Comparison of ENCODE assay signal across 9 cellular contexts in genomic region chr11:27201454-27202302, GRCh38.
DNase-seq lines count a peak whose midpoint lies in the region; ATAC-seq and TF ChIP-seq lines count a peak whose summit lies in the region.
"Had no signal": no experiment of that assay in that cellular context is flagged by ENCODE, and none has a peak within 500 bp of the region (broad histone marks: within the 10 kb centered on the region; RNA-seq: fewer than 3 reads in every experiment).

No MANE protein-coding gene starts in this region.

- H3K27ac Mint-ChIP-seq in T-helper 17 cell, result no peak overlapping the region
- H3K27ac Mint-ChIP-seq: dendritic cell treated with granulocyte-macrophage colony-stimulating factor and Interleukin-4, amounts not matched to agents 40 ng/mL and 50 ng/mL, for 4 days had no signal

- H3K27me3 Mint-ChIP-seq in T-helper 17 cell, result peaks cover 21% of the 10 kb centered on the region

- intact Hi-C loops in colonic mucosa (cut with DNase I), result loop anchor here (5.0 kb wide), 1 partner anchor 91 kb away; no protein-coding TSS in a partner anchor

- peak overlapping the region in 1 of 2 donors; percentile 59 for H3K9ac ChIP-seq in colonic mucosa (ENCODE audit: low read depth in 2 of 2, low read length in 2 of 2)

- H3K27ac ChIP-seq in colonic mucosa, result peak overlapping the region; percentile 90
- peak overlapping the region; percentile 68 for H3K27ac ChIP-seq in muscle layer of duodenum (ENCODE audit: low read length)

- no peak overlapping the region for H3K4me3 Mint-ChIP-seq in T-helper 17 cell
- H3K4me3 Mint-ChIP-seq: dendritic cell treated with granulocyte-macrophage colony-stimulating factor and Interleukin-4, amounts not matched to agents 40 ng/mL and 50 ng/mL, for 4 days had no signal

- no peaks in the 10 kb centered on the region for H3K27me3 ChIP-seq in colonic mucosa
- no peaks in the 10 kb centered on the region for H3K27me3 ChIP-seq in muscle layer of duodenum (ENCODE audit: low read depth, low read length)

- H3K9me3 ChIP-seq in colonic mucosa (no peaks in the 10 kb centered on the region), muscle layer of duodenum (ENCODE audit: control insufficient read depth in 1 of 2, low read length in 2 of 2) (no peaks in the 10 kb centered on the region), T-helper 17 cell (ENCODE audit: control insufficient read depth, low read length, poor library complexity, severe bottlenecking) (no peaks in the 10 kb centered on the region)

- DNase-seq in GM03348 (ENCODE audit: low spot score) (peak; percentile 62), NCI-H345 (lab: John Stamatoyannopoulos, UW) (peak; percentile 92), colonic mucosa (peak; percentile 97), T-helper 17 cell (no peak)
- no peak for DNase-seq in activated CD8-positive, alpha-beta memory T cell treated with anti-CD3 and anti-CD28 coated beads for 24 hours

- no peaks in the 10 kb centered on the region for H3K36me3 Mint-ChIP-seq in T-helper 17 cell (ENCODE audit: low read depth)

- no peak overlapping the region for H3K4me3 ChIP-seq in colonic mucosa
- no peak overlapping the region for H3K4me3 ChIP-seq in muscle layer of duodenum (ENCODE audit: low read depth in 1 of 2, low read length in 2 of 2)

- H3K36me3 ChIP-seq in colonic mucosa (no peaks in the 10 kb centered on the region), muscle layer of duodenum (ENCODE audit: control insufficient read depth in 1 of 2, insufficient read depth in 2 of 2, low read length in 2 of 2) (no peaks in the 10 kb centered on the region)

- no peak for TF ChIP-seq CTCF in colonic mucosa (IDR thresholded peaks at IDR 0.05)

- peaks cover 4% of the 10 kb centered on the region for H3K4me1 Mint-ChIP-seq in T-helper 17 cell

- H3K4me1 ChIP-seq in colonic mucosa (peaks cover 5% of the 10 kb centered on the region), muscle layer of duodenum (ENCODE audit: control insufficient read depth in 1 of 2, insufficient read depth in 2 of 2, low read length in 2 of 2) (peaks cover 10 to 16% of the 10 kb centered on the region in 2 donors)

- no peak for ATAC-seq in HG03196 (IDR thresholded peaks at IDR 0.05; ENCODE audit: unreplicated experiment)
- no peak for ATAC-seq in T-helper 17 cell
- ATAC-seq in HG02623 (IDR thresholded peaks at IDR 0.05; ENCODE audit: unreplicated experiment), result no peak

Comparison
In these comparisons a context has a peak if more than half of its experiments do, and no peak if none do; other contexts are left out.
1. DNase-seq: peak in GM03348 (single experiment), NCI-H345 (single experiment) and colonic mucosa (single experiment); none in T-helper 17 cell (0 of 3) and activated CD8-positive, alpha-beta memory T cell treated with anti-CD3 and anti-CD28 coated beads for 24 hours (single experiment).